21 cellular contexts compared by ENCODE assay signal in genomic region chr20:32780749-32781402, GRCh38. TPM values are rescaled to one million over a fixed set of nuclear protein-coding genes. Genes with fewer than 3 reads are reported as not detected.
A peak's percentile ranks its signal among the peaks of the same experiment; 100 is the strongest.
DNase-seq lines count a peak whose midpoint lies in the region; ATAC-seq and TF ChIP-seq lines count a peak whose summit lies in the region.
"Had no signal": no experiment of that assay in that cellular context is flagged by ENCODE, and none has a peak within 500 bp of the region (broad histone marks: within the 10 kb centered on the region; RNA-seq: fewer than 3 reads in every experiment).

No MANE protein-coding gene starts in this region.

- H3K27ac Mint-ChIP-seq in endothelial cell (ENCODE audit: unreplicated experiment), result peak overlapping the region; percentile 89
- H3K27ac Mint-ChIP-seq: activated naive CD8-positive, alpha-beta T cell treated with anti-CD3 and anti-CD28 coated beads, Interleukin-2, amount 10 ng/mL, durations not matched to agents 7 days and 5 days; activated T-cell treated with anti-CD3 and anti-CD28 coated beads, Interleukin-2, amount 50 U/mL, for 24 hours had no signal

- TF ChIP-seq RAD21 in neural cell (conservative IDR thresholded peaks at IDR 0.05), result no peak

- no peaks in the 10 kb centered on the region for H3K9me3 ChIP-seq in neural cell (ENCODE audit: low read length)
- no peaks in the 10 kb centered on the region for H3K9me3 ChIP-seq in right cardiac atrium (ENCODE audit: control insufficient read depth, low read length)
- H3K9me3 ChIP-seq: psoas muscle, SJSA1 had no signal

- intact Hi-C loops in right cardiac atrium (cut with DNase I) (loop anchor here in 1 of 4 donors (10.0 kb wide), 1 partner anchor 514 kb away; no protein-coding TSS in a partner anchor), left cardiac atrium (cut with DNase I) (loop anchor here in 1 of 2 donors (10.0 kb wide), 1 partner anchor 514 kb away; no protein-coding TSS in a partner anchor)

- H3K4me3 ChIP-seq in neural cell (ENCODE audit: low read length), result peak overlapping the region; percentile 10
- no peak overlapping the region for H3K4me3 ChIP-seq in right cardiac atrium (ENCODE audit: low read length)
- H3K4me3 ChIP-seq: K562, psoas muscle, SJSA1 had no signal

- no peak for ATAC-seq in right cardiac atrium
- ATAC-seq in left cardiac atrium, result no peak
- ATAC-seq: K562, psoas muscle had no signal

- no peak overlapping the region for H3K4me2 ChIP-seq in neural cell (ENCODE audit: low read length)

- no peaks in the 10 kb centered on the region for H3K4me1 ChIP-seq in right cardiac atrium (ENCODE audit: control insufficient read depth, insufficient read depth, low read length)
- H3K4me1 ChIP-seq: SJSA1 had no signal

- TF ChIP-seq CTCF in endothelial cell (IDR thresholded peaks at IDR 0.05; ENCODE audit: unreplicated experiment) (no peak), neural cell (IDR thresholded peaks at IDR 0.05; ENCODE audit: poor library complexity, severe bottlenecking) (no peak)

- H3K27me3 Mint-ChIP-seq in endothelial cell (ENCODE audit: unreplicated experiment), result peaks cover 7% of the 10 kb centered on the region
- H3K27me3 Mint-ChIP-seq: activated naive CD8-positive, alpha-beta T cell treated with anti-CD3 and anti-CD28 coated beads, Interleukin-2, amount 10 ng/mL, durations not matched to agents 7 days and 5 days; activated T-cell treated with anti-CD3 and anti-CD28 coated beads, Interleukin-2, amount 50 U/mL, for 24 hours had no signal

- no peaks in the 10 kb centered on the region for H3K9me2 ChIP-seq in neural cell (ENCODE audit: insufficient read depth, low read length)

- no peaks in the 10 kb centered on the region for H4K20me1 ChIP-seq in neural cell (ENCODE audit: insufficient read depth)

- WGBS in right cardiac atrium, result 91% methylated on average over 14 of the region's 14 CpGs

- H3K36me3 ChIP-seq in neural cell (ENCODE audit: insufficient read depth, low read length), result no peaks in the 10 kb centered on the region

- H3K79me2 ChIP-seq in neural cell (replicated peaks; ENCODE audit: insufficient read depth, low read length), result peaks cover 2% of the 10 kb centered on the region

- no peaks in the 10 kb centered on the region for H3F3A ChIP-seq in neural cell (ENCODE audit: insufficient read depth, low read length, poor library complexity, severe bottlenecking)

- H3K4me1 Mint-ChIP-seq in endothelial cell (ENCODE audit: unreplicated experiment), result peaks cover 35% of the 10 kb centered on the region

- no peaks in the 10 kb centered on the region for H3K9me3 Mint-ChIP-seq in endothelial cell (ENCODE audit: unreplicated experiment)
- H3K9me3 Mint-ChIP-seq: activated naive CD8-positive, alpha-beta T cell treated with anti-CD3 and anti-CD28 coated beads, Interleukin-2, amount 10 ng/mL, durations not matched to agents 7 days and 5 days; activated T-cell treated with anti-CD3 and anti-CD28 coated beads, Interleukin-2, amount 50 U/mL, for 24 hours had no signal

- H3K27me3 ChIP-seq in neural cell (ENCODE audit: insufficient read depth, low read depth, low read length) (no peaks in the 10 kb centered on the region), right cardiac atrium (ENCODE audit: control insufficient read depth, insufficient read depth) (no peaks in the 10 kb centered on the region)
- H3K27me3 ChIP-seq: SJSA1 had no signal

- H3K36me3 Mint-ChIP-seq in endothelial cell (ENCODE audit: low read depth, unreplicated experiment), result peaks cover 18% of the 10 kb centered on the region
- H3K36me3 Mint-ChIP-seq: activated naive CD8-positive, alpha-beta T cell treated with anti-CD3 and anti-CD28 coated beads, Interleukin-2, amount 10 ng/mL, durations not matched to agents 7 days and 5 days had no signal

- no peak overlapping the region for H2AFZ ChIP-seq in neural cell (ENCODE audit: low read depth, low read length)

- no peak overlapping the region for H3K27ac ChIP-seq in neural cell (ENCODE audit: low read length)
- H3K27ac ChIP-seq in right cardiac atrium (ENCODE audit: low read length), result no peak overlapping the region
- H3K27ac ChIP-seq: psoas muscle, SJSA1 had no signal

- H3K4me3 Mint-ChIP-seq in endothelial cell (ENCODE audit: unreplicated experiment), result peak overlapping the region; percentile 38
- H3K4me3 Mint-ChIP-seq: activated naive CD8-positive, alpha-beta T cell treated with anti-CD3 and anti-CD28 coated beads, Interleukin-2, amount 10 ng/mL, durations not matched to agents 7 days and 5 days; activated T-cell treated with anti-CD3 and anti-CD28 coated beads, Interleukin-2, amount 50 U/mL, for 24 hours had no signal

- DNase-seq in C1 segment of cervical spinal cord (lab: John Stamatoyannopoulos, UW) (peak in 11 of 14 donors; percentile 17 to 80 (median 45)), NCI-H2107 (lab: John Stamatoyannopoulos, UW) (peak; percentile 44), endothelial cell (ENCODE audit: low spot score) (peak; percentile 22), right cardiac atrium (no peak), left cardiac atrium (no peak)
- DNase-seq in activated CD4-positive, alpha-beta T cell treated with anti-CD3 and anti-CD28 coated beads, Interleukin-2, amount 50 U/mL, for 48 hours, result no peak
- no peak for DNase-seq in activated CD4-positive, CD25-positive, alpha-beta regulatory T cell (lab: John Stamatoyannopoulos, UW)
- DNase-seq: activated CD4-positive, alpha-beta T cell treated with anti-CD3 and anti-CD28 coated beads for 48 hours; activated naive CD8-positive, alpha-beta T cell treated with anti-CD3 and anti-CD28 coated beads, Interleukin-2, amount 10 ng/mL, durations not matched to agents 7 days and 5 days; activated T-cell treated with anti-CD3 and anti-CD28 coated beads, Interleukin-2, amount 50 U/mL, for 24 hours; Calu3; GDM1; kidney; NCI-H510A treated with DMSO at 0.1 percent for 48 hours; OCI-M1; psoas muscle; stimulated activated CD4-positive, alpha-beta T cell treated with anti-CD3 and anti-CD28 coated beads, Interleukin-15, amount 100 ng/mL, for 24 hours; T-helper 9 cell had no signal

- H3K9ac ChIP-seq in neural cell (ENCODE audit: low read length), result no peak overlapping the region

- TF ChIP-seq EP300 in neural cell (conservative IDR thresholded peaks at IDR 0.05; ENCODE audit: poor library complexity, severe bottlenecking), result no peak

TF ChIP-seq in neural cell, 6 proteins besides CTCF, POLR2A, EP300 and RAD21:
- TF ChIP-seq REST (IDR thresholded peaks at IDR 0.05; ENCODE audit: borderline replicate concordance) (no peak), EZH2 (IDR thresholded peaks at IDR 0.05; ENCODE audit: borderline replicate concordance, insufficient read depth, low read length, poor library complexity, severe bottlenecking) (no peak), SMC3 (conservative IDR thresholded peaks at IDR 0.05; ENCODE audit: poor library complexity) (no peak), TAF1 (IDR thresholded peaks at IDR 0.05; ENCODE audit: low read depth) (no peak), MXI1 (conservative IDR thresholded peaks at IDR 0.05; ENCODE audit: poor library complexity, severe bottlenecking) (no peak), POLR2AphosphoS5 (IDR thresholded peaks at IDR 0.05) (no peak)

RNA-seq across cellular contexts. Expression of gene DNMT3B, which starts 18.7 kb away (rescaled TPM):
- total RNA-seq in endothelial cell (ENCODE audit: unreplicated experiment) (77.9 TPM), right cardiac atrium (under 1 TPM; 0.28 to 0.65 (median 0.59) TPM), left cardiac atrium (under 1 TPM; 0.44 to 0.65 TPM)
- polyA plus RNA-seq in neural cell (8.7 and 9.0 TPM in 2 replicates), right cardiac atrium (0.52 TPM)
- polyA minus RNA-seq in neural cell, result 8.9 and 9.0 TPM in 2 replicates

RNA-seq across cellular contexts. Expression of gene COMMD7, which starts 37.6 kb away (rescaled TPM):
- 73.7 TPM for total RNA-seq in endothelial cell (ENCODE audit: unreplicated experiment)
- 35.6 and 49.7 TPM in 2 replicates for polyA plus RNA-seq in neural cell
- polyA minus RNA-seq in neural cell, result 22.4 and 27.6 TPM in 2 replicates
- total RNA-seq in right cardiac atrium, result 10 to 100 TPM; 36.2 to 44.8 (median 40.7) TPM
- polyA plus RNA-seq in right cardiac atrium, result 53.6 TPM
- 10 to 100 TPM; 38.1 to 38.9 TPM for total RNA-seq in left cardiac atrium

RNA-seq across cellular contexts. Expression of gene MAPRE1, which starts 38.9 kb away (rescaled TPM):
- total RNA-seq in endothelial cell (ENCODE audit: unreplicated experiment) (131 TPM), right cardiac atrium (100 to 1,000 TPM in 1 of 4 donors, 10 to 100 TPM in 3; 71.9 to 110 (median 84.3) TPM), left cardiac atrium (10 to 100 TPM; 76.8 to 93.2 TPM)
- polyA plus RNA-seq in neural cell (209 and 210 TPM in 2 replicates), right cardiac atrium (47.0 TPM)
- polyA minus RNA-seq in neural cell, result 188 and 226 TPM in 2 replicates

Comparison
In these comparisons a context has a peak if more than half of its experiments do, and no peak if none do; other contexts are left out.
1. DNase-seq: peak in C1 segment of cervical spinal cord (11 of 14), NCI-H2107 (single experiment) and endothelial cell (single experiment); none in right cardiac atrium (0 of 3), left cardiac atrium (single experiment), activated CD4-positive, alpha-beta T cell treated with anti-CD3 and anti-CD28 coated beads, Interleukin-2, amount 50 U/mL, for 48 hours (0 of 2) and activated CD4-positive, CD25-positive, alpha-beta regulatory T cell (0 of 4).
2. RNA of gene DNMT3B, which starts 18.7 kb away (total RNA-seq): 77.9 TPM in endothelial cell (single experiment); 0.44 to 0.65 TPM in left cardiac atrium and 0.28 to 0.65 TPM in right cardiac atrium; every median in the first group is over 10 times any median in the second.